In genomic region chr17:18968945-18969887, GRCh38 we compare ENCODE assay signal across 1 cellular context.
TF ChIP-seq lines count a peak whose summit lies in the region.

No MANE protein-coding gene starts in this region.

TF ChIP-seq in HepG2, 621 proteins besides CTCF, POLR2A, EP300 and RAD21 (continued from another document and continues in another):
- TF ChIP-seq REXO4 (CRISPR knock-in tag; IDR thresholded peaks at IDR 0.05; ENCODE audit: borderline replicate concordance): no peak
- no peak for TF ChIP-seq SRY (CRISPR knock-in tag; IDR thresholded peaks at IDR 0.05)
- no peak for TF ChIP-seq SYNCRIP (IDR thresholded peaks at IDR 0.05; ENCODE audit: insufficient read depth, low read depth, low read length)
- no peak for TF ChIP-seq CENPX (CRISPR knock-in tag; IDR thresholded peaks at IDR 0.05)
- TF ChIP-seq, protein P1, sequence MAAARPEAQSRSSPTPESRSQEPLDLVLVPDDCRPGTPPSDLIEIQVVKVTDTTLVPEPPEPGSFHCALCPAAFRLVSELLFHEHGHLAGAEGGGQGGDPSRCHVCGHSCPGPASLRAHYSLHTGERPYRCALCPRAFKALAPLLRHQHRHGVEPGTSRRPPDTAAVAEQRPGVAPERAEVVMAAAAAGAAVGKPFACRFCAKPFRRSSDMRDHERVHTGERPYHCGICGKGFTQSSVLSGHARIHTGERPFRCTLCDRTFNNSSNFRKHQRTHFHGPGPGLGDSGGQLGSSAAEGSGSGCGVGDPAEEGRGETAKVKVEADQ (CRISPR knock-in tag; IDR thresholded peaks at IDR 0.05; ENCODE audit: borderline replicate concordance): no peak
- TF ChIP-seq CEBPB (IDR thresholded peaks at IDR 0.05; ENCODE audit: borderline replicate concordance, low read depth, low read length): no peak
- TF ChIP-seq ZNF605 (CRISPR knock-in tag; IDR thresholded peaks at IDR 0.05): no peak
- no peak for TF ChIP-seq MBD4 (IDR thresholded peaks at IDR 0.05; ENCODE audit: borderline replicate concordance, low read length)
- TF ChIP-seq ZNF629 (CRISPR knock-in tag; conservative IDR thresholded peaks at IDR 0.05): no peak
- TF ChIP-seq SOX6 (IDR thresholded peaks at IDR 0.05): no peak
- no peak for TF ChIP-seq SOX6 (CRISPR knock-in tag; IDR thresholded peaks at IDR 0.05)
- peak; percentile 85 for TF ChIP-seq RBM22 (optimal IDR thresholded peaks at IDR 0.05; ENCODE audit: low read length)
- TF ChIP-seq TEAD2 (CRISPR knock-in tag; IDR thresholded peaks at IDR 0.05): no peak
- TF ChIP-seq ZBTB34 (CRISPR knock-in tag; IDR thresholded peaks at IDR 0.05): no peak
- no peak for TF ChIP-seq CEBPZ (IDR thresholded peaks at IDR 0.05; ENCODE audit: low read length)
- no peak for TF ChIP-seq ZNF251 (CRISPR knock-in tag; IDR thresholded peaks at IDR 0.05)
- TF ChIP-seq ZNF337 (CRISPR knock-in tag; IDR thresholded peaks at IDR 0.05; ENCODE audit: borderline replicate concordance, low read depth): no peak
- TF ChIP-seq MEF2D (CRISPR knock-in tag; IDR thresholded peaks at IDR 0.05): no peak
- 0 out of 2 replicates have a peak, but pooled peaks have one; percentile 25 for TF ChIP-seq ZNF263 (CRISPR knock-in tag; IDR thresholded peaks at IDR 0.05)
- TF ChIP-seq ZNF781 (CRISPR knock-in tag; IDR thresholded peaks at IDR 0.05; ENCODE audit: borderline replicate concordance, not compliant biosample characterization): no peak
- TF ChIP-seq ZC3H4 (CRISPR knock-in tag; IDR thresholded peaks at IDR 0.05; ENCODE audit: borderline replicate concordance): no peak
- TF ChIP-seq, protein P2, sequence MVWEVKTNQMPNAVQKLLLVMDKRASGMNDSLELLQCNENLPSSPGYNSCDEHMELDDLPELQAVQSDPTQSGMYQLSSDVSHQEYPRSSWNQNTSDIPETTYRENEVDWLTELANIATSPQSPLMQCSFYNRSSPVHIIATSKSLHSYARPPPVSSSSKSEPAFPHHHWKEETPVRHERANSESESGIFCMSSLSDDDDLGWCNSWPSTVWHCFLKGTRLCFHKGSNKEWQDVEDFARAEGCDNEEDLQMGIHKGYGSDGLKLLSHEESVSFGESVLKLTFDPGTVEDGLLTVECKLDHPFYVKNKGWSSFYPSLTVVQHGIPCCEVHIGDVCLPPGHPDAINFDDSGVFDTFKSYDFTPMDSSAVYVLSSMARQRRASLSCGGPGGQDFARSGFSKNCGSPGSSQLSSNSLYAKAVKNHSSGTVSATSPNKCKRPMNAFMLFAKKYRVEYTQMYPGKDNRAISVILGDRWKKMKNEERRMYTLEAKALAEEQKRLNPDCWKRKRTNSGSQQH (CRISPR knock-in tag; IDR thresholded peaks at IDR 0.05; ENCODE audit: low read depth): no peak
- TF ChIP-seq, protein P3, sequence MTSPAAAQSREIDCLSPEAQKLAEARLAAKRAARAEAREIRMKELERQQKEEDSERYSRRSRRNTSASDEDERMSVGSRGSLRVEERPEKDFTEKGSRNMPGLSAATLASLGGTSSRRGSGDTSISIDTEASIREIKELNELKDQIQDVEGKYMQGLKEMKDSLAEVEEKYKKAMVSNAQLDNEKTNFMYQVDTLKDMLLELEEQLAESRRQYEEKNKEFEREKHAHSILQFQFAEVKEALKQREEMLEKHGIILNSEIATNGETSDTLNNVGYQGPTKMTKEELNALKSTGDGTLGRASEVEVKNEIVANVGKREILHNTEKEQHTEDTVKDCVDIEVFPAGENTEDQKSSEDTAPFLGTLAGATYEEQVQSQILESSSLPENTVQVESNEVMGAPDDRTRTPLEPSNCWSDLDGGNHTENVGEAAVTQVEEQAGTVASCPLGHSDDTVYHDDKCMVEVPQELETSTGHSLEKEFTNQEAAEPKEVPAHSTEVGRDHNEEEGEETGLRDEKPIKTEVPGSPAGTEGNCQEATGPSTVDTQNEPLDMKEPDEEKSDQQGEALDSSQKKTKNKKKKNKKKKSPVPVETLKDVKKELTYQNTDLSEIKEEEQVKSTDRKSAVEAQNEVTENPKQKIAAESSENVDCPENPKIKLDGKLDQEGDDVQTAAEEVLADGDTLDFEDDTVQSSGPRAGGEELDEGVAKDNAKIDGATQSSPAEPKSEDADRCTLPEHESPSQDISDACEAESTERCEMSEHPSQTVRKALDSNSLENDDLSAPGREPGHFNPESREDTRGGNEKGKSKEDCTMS (CRISPR knock-in tag; conservative IDR thresholded peaks at IDR 0.05): no peak
- TF ChIP-seq ZNF501 (CRISPR knock-in tag; IDR thresholded peaks at IDR 0.05): peak; percentile 27; the same call in 1 of the 2 replicates
- TF ChIP-seq TBX2 (CRISPR knock-in tag; IDR thresholded peaks at IDR 0.05; ENCODE audit: borderline replicate concordance): 0 out of 2 replicates have a peak, but pooled peaks have one; percentile 41
- TF ChIP-seq ZNF101 (CRISPR knock-in tag; IDR thresholded peaks at IDR 0.05; ENCODE audit: borderline replicate concordance, low read depth): no peak
- TF ChIP-seq, protein P4, sequence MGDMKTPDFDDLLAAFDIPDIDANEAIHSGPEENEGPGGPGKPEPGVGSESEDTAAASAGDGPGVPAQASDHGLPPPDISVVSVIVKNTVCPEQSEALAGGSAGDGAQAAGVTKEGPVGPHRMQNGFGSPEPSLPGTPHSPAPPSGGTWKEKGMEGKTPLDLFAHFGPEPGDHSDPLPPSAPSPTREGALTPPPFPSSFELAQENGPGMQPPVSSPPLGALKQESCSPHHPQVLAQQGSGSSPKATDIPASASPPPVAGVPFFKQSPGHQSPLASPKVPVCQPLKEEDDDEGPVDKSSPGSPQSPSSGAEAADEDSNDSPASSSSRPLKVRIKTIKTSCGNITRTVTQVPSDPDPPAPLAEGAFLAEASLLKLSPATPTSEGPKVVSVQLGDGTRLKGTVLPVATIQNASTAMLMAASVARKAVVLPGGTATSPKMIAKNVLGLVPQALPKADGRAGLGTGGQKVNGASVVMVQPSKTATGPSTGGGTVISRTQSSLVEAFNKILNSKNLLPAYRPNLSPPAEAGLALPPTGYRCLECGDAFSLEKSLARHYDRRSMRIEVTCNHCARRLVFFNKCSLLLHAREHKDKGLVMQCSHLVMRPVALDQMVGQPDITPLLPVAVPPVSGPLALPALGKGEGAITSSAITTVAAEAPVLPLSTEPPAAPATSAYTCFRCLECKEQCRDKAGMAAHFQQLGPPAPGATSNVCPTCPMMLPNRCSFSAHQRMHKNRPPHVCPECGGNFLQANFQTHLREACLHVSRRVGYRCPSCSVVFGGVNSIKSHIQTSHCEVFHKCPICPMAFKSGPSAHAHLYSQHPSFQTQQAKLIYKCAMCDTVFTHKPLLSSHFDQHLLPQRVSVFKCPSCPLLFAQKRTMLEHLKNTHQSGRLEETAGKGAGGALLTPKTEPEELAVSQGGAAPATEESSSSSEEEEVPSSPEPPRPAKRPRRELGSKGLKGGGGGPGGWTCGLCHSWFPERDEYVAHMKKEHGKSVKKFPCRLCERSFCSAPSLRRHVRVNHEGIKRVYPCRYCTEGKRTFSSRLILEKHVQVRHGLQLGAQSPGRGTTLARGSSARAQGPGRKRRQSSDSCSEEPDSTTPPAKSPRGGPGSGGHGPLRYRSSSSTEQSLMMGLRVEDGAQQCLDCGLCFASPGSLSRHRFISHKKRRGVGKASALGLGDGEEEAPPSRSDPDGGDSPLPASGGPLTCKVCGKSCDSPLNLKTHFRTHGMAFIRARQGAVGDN (CRISPR knock-in tag; IDR thresholded peaks at IDR 0.05): peak; percentile 29; the same call in 1 of the 2 replicates
- TF ChIP-seq ATF7 (IDR thresholded peaks at IDR 0.05): no peak
- TF ChIP-seq ATF7 (CRISPR knock-in tag; IDR thresholded peaks at IDR 0.05): no peak
- TF ChIP-seq, protein P5, sequence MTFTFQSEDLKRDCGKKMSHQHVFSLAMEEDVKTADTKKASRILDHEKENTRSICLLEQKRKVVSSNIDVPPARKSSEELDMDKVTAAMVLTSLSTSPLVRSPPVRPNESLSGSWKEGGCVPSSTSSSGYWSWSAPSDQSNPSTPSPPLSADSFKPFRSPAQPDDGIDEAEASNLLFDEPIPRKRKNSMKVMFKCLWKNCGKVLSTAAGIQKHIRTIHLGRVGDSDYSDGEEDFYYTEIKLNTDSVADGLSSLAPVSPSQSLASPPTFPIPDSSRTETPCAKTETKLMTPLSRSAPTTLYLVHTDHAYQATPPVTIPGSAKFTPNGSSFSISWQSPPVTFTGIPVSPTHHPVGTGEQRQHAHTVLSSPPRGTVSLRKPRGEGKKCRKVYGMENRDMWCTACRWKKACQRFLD (CRISPR knock-in tag; IDR thresholded peaks at IDR 0.05; ENCODE audit: borderline replicate concordance): no peak
- TF ChIP-seq, protein P6, sequence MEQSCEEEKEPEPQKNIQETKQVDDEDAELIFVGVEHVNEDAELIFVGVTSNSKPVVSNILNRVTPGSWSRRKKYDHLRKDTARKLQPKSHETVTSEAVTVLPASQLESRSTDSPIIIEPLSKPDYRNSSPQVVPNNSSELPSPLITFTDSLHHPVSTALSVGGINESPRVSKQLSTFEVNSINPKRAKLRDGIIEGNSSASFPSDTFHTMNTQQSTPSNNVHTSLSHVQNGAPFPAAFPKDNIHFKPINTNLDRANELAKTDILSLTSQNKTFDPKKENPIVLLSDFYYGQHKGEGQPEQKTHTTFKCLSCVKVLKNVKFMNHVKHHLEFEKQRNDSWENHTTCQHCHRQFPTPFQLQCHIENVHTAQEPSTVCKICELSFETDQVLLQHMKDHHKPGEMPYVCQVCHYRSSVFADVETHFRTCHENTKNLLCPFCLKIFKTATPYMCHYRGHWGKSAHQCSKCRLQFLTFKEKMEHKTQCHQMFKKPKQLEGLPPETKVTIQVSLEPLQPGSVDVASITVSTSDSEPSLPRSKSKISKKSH (CRISPR knock-in tag; IDR thresholded peaks at IDR 0.05; ENCODE audit: borderline replicate concordance): no peak
- TF ChIP-seq CSRNP1 (CRISPR knock-in tag; IDR thresholded peaks at IDR 0.05): no peak
- no peak for TF ChIP-seq KLF12 (CRISPR knock-in tag; IDR thresholded peaks at IDR 0.05; ENCODE audit: borderline replicate concordance)
- no peak for TF ChIP-seq HDAC6 (IDR thresholded peaks at IDR 0.05; ENCODE audit: low read depth, low read length)
- TF ChIP-seq ZIK1 (CRISPR knock-in tag; IDR thresholded peaks at IDR 0.05; ENCODE audit: borderline replicate concordance, low read depth): no peak
- no peak for TF ChIP-seq PREB (CRISPR knock-in tag; IDR thresholded peaks at IDR 0.05)
- TF ChIP-seq, protein P7, sequence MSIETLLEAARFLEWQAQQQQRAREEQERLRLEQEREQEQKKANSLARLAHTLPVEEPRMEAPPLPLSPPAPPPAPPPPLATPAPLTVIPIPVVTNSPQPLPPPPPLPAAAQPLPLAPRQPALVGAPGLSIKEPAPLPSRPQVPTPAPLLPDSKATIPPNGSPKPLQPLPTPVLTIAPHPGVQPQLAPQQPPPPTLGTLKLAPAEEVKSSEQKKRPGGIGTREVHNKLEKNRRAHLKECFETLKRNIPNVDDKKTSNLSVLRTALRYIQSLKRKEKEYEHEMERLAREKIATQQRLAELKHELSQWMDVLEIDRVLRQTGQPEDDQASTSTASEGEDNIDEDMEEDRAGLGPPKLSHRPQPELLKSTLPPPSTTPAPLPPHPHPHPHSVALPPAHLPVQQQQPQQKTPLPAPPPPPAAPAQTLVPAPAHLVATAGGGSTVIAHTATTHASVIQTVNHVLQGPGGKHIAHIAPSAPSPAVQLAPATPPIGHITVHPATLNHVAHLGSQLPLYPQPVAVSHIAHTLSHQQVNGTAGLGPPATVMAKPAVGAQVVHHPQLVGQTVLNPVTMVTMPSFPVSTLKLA (IDR thresholded peaks at IDR 0.05): no peak
- no peak for TF ChIP-seq NR2F2 (IDR thresholded peaks at IDR 0.05; ENCODE audit: borderline replicate concordance, low read depth)
- TF ChIP-seq MLLT10 (CRISPR knock-in tag; IDR thresholded peaks at IDR 0.05): no peak
